ENCODE assay signal across 8 cellular contexts in the genomic region with DNA sequence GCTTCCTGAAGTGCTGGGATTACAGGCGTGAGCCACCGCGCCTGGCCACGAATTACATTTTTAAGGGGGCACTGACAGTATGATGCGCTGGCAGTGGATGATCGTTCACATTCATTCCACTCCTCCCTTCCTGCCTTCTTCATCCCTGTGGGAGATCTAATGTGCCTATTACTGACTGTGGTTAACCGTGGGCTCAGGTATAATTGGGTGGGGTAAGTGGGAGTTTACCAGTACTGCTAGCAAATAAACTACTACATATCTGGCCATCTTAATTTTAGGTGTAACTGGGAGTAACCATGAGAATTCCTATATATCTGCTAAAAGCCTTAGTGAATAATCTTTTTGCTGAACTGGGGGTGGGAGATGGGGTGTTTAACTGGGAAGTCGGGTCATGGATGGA.
"Had no signal": no experiment of that assay in that cellular context is flagged by ENCODE, and none has a peak within 500 bp of the region (broad histone marks: within the 10 kb centered on the region; RNA-seq: fewer than 3 reads in every experiment).

No MANE protein-coding gene starts in this region.

- H3K9me3 ChIP-seq: HAP-1 had no signal

- H3K27ac Mint-ChIP-seq: IgD-negative memory B cell had no signal

- FAIRE-seq: HTR-8/SVneo had no signal

- H3K4me3 ChIP-seq: GM23248, HAP-1 had no signal

- H3K9me3 Mint-ChIP-seq: IgD-negative memory B cell had no signal

- H3K27ac ChIP-seq: GM23248 had no signal

- H3K4me3 Mint-ChIP-seq: IgD-negative memory B cell had no signal

- H3K9ac ChIP-seq: GM23248 had no signal

- H3K36me3 ChIP-seq: HAP-1 had no signal

- H3K27me3 Mint-ChIP-seq: IgD-negative memory B cell had no signal

- ATAC-seq: HCT116 had no signal

- DNase-seq: GM23248, GOT3, H7, KBM-7 had no signal

- H2AFZ ChIP-seq: GM23248 had no signal
